In genomic region chr22:35993048-35993714, GRCh38 we compare ENCODE assay signal across 29 cellular contexts.
"Had no signal": no experiment of that assay in that cellular context is flagged by ENCODE, and none has a peak within 500 bp of the region (broad histone marks: within the 10 kb centered on the region; RNA-seq: fewer than 3 reads in every experiment).

No MANE protein-coding gene starts in this region.

- H3K4me1 Mint-ChIP-seq: immature natural killer cell; naive thymus-derived CD8-positive, alpha-beta T cell; stimulated activated memory B cell treated with anti-CD40 and anti-IgM and Interleukin-4, amounts not matched to agents 10 μg/mL and 1 μg/mL and 100 μg/mL, for 72 hours; stimulated activated naive CD8-positive, alpha-beta T cell treated with anti-CD3 and anti-CD28 coated beads, Interleukin-15, amount 100 ng/mL, for 72 hours had no signal

- H3K9me3 ChIP-seq: lower lobe of right lung, neutrophil, psoas muscle, sigmoid colon, tibial nerve, upper lobe of left lung had no signal

- H3K27me3 Mint-ChIP-seq: stimulated activated naive CD8-positive, alpha-beta T cell treated with anti-CD3 and anti-CD28 coated beads, Interleukin-15, amount 100 ng/mL, for 72 hours had no signal

- H3K4me3 ChIP-seq: heart left ventricle, lower lobe of right lung, neural progenitor cell, psoas muscle, sigmoid colon, smooth muscle cell, tibial nerve, upper lobe of left lung had no signal

- H3K9ac ChIP-seq: neural progenitor cell, parathyroid adenoma had no signal

- ATAC-seq: heart left ventricle; left colon; left ventricle myocardium superior; lower lobe of right lung; naive thymus-derived CD8-positive, alpha-beta T cell; psoas muscle; right cardiac atrium; stimulated activated memory B cell treated with anti-CD40 and anti-IgM and Interleukin-4, amounts not matched to agents 10 μg/mL and 1 μg/mL and 100 μg/mL, for 72 hours; stimulated activated naive CD8-positive, alpha-beta T cell treated with anti-CD3 and anti-CD28 coated beads, Interleukin-15, amount 100 ng/mL, for 72 hours had no signal

- DNase-seq: heart left ventricle; hypothalamus; immature natural killer cell; kidney; left colon; left ventricle myocardium superior; lower lobe of right lung; mammary epithelial cell; mesenchymal stem cell; naive thymus-derived CD8-positive, alpha-beta T cell; nephron progenitor cell; occipital lobe; psoas muscle; right cardiac atrium; sigmoid colon; stimulated activated CD4-positive, alpha-beta T cell treated with anti-CD3 and anti-CD28 coated beads, Interleukin-1b, Interleukin-23, amount 100 ng/mL, for 48 hours; stimulated activated CD4-positive, alpha-beta T cell treated with anti-CD3 and anti-CD28 coated beads, Interleukin-2, amount 100 ng/mL, for 48 hours; stimulated activated CD4-positive, alpha-beta T cell treated with anti-CD3 and anti-CD28 coated beads, Interleukin-4, amount 100 ng/mL, for 4 hours; stimulated activated CD8-positive, alpha-beta memory T cell treated with anti-CD3 and anti-CD28 coated beads, Interleukin-4, amount 100 ng/mL, for 48 hours; stimulated activated naive CD4-positive, alpha-beta T cell treated with Interleukin-2 at 50 U/mL for 16 hours; stimulated activated naive CD8-positive, alpha-beta T cell treated with anti-CD3 and anti-CD28 coated beads, Interleukin-15, amount 100 ng/mL, for 72 hours; substantia nigra; upper lobe of left lung had no signal

- H3K27ac Mint-ChIP-seq: immature natural killer cell; naive thymus-derived CD8-positive, alpha-beta T cell; neural progenitor cell; stimulated activated memory B cell treated with anti-CD40 and anti-IgM and Interleukin-4, amounts not matched to agents 10 μg/mL and 1 μg/mL and 100 μg/mL, for 72 hours; stimulated activated naive CD8-positive, alpha-beta T cell treated with anti-CD3 and anti-CD28 coated beads, Interleukin-15, amount 100 ng/mL, for 72 hours had no signal

- H3K27ac ChIP-seq: lower lobe of right lung, neural progenitor cell, neutrophil, parathyroid adenoma, psoas muscle had no signal

- H3K4me2 ChIP-seq: neural progenitor cell, smooth muscle cell had no signal

- H3K36me3 ChIP-seq: heart left ventricle, lower lobe of right lung, neural progenitor cell, neutrophil, sigmoid colon, tibial nerve, upper lobe of left lung had no signal

- H2AFZ ChIP-seq: neural progenitor cell, parathyroid adenoma had no signal

- H3K27me3 ChIP-seq: heart left ventricle, neural progenitor cell, sigmoid colon, tibial nerve, upper lobe of left lung had no signal

- H3K9me3 Mint-ChIP-seq: immature natural killer cell; naive thymus-derived CD8-positive, alpha-beta T cell; neural progenitor cell; stimulated activated memory B cell treated with anti-CD40 and anti-IgM and Interleukin-4, amounts not matched to agents 10 μg/mL and 1 μg/mL and 100 μg/mL, for 72 hours; stimulated activated naive CD8-positive, alpha-beta T cell treated with anti-CD3 and anti-CD28 coated beads, Interleukin-15, amount 100 ng/mL, for 72 hours had no signal

- H3K36me3 Mint-ChIP-seq: immature natural killer cell; stimulated activated memory B cell treated with anti-CD40 and anti-IgM and Interleukin-4, amounts not matched to agents 10 μg/mL and 1 μg/mL and 100 μg/mL, for 72 hours had no signal

- H3K4me3 Mint-ChIP-seq: immature natural killer cell; naive thymus-derived CD8-positive, alpha-beta T cell; nephron progenitor cell; neural progenitor cell; stimulated activated memory B cell treated with anti-CD40 and anti-IgM and Interleukin-4, amounts not matched to agents 10 μg/mL and 1 μg/mL and 100 μg/mL, for 72 hours; stimulated activated naive CD8-positive, alpha-beta T cell treated with anti-CD3 and anti-CD28 coated beads, Interleukin-15, amount 100 ng/mL, for 72 hours had no signal
